8 cellular contexts compared by ENCODE assay signal in the genomic region with DNA sequence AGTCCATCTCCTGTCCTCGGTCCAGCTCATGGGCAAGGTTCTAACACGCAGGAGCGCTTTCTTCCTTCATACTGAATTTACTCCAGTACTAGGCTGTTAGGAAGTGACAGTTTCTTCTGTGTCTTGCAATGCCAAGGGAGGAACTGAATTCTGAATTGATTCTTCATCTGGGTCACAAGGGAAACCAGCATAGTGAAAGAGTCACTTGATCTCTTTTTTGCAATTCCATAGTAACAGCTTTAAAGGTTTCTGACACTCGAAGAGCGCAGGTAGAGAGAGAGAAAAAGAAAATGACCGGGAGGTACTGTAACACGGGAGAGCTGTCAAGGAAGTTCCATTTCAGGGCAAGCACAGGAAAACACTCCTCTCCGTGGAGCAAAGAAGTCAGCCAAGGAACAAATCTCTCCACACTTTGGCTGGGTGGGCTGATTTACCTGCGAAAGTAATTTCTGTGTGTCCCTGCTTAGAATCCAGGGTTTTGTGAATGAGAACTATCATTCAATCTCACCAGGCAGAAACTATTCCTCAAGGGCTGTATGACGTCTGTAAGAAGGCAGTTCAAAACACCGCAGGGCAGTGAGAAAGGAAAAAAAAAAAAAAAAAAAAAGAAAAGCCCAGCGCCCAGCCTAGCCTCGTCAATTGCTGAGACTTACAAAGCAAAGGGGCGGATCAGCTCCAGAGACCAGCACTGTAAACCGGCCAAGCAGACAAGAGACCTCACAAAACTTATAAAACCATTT.
DNase-seq lines count a peak whose midpoint lies in the region; ATAC-seq and TF ChIP-seq lines count a peak whose summit lies in the region.

No MANE protein-coding gene starts in this region.

- H3K27ac Mint-ChIP-seq in immature natural killer cell: peak overlapping the region in 3 of 6 donors; percentile 15 to 52 (median 36)

- DNase-seq in A172 (ENCODE audit: low spot score) (peak; percentile 27), HT1080 (ENCODE audit: low read depth) (peak; percentile 76), brain microvascular endothelial cell (peak; percentile 77), immature natural killer cell (no peak), sigmoid colon (peak; percentile 89), NCI-H2171 treated with DMSO at 0.1 percent for 48 hours (lab: John Stamatoyannopoulos, UW) (no peak), activated gamma-delta T cell treated with Interleukin-2 at 50 U/mL for 16 hours (no peak)

- in situ Hi-C loops in brain microvascular endothelial cell (cut with HindIII; ENCODE audit: low pct_ligation_motif_present, low sequenced_read_pairs): no loop called here

- peak in 2 of 4 donors; percentile 11 to 31 for TF ChIP-seq EP300 in sigmoid colon (IDR thresholded peaks at IDR 0.05)

- no peaks in the 10 kb centered on the region for H3K9me3 Mint-ChIP-seq in immature natural killer cell

- H3K4me3 Mint-ChIP-seq in immature natural killer cell: peak overlapping the region; percentile 59 to 89 (median 82)

- H3K36me3 ChIP-seq in brain microvascular endothelial cell (replicated peaks) (no peaks in the 10 kb centered on the region), sigmoid colon (no peaks in the 10 kb centered on the region)

- no peaks in the 10 kb centered on the region for H3K36me3 Mint-ChIP-seq in immature natural killer cell

- peak overlapping the region; percentile 86 for H3K27ac ChIP-seq in brain microvascular endothelial cell
- H3K27ac ChIP-seq in sigmoid colon: peak overlapping the region; percentile 87 to 90 (median 90)

- 1 to 4% methylated on average over 15 of the region's 15 CpGs for WGBS in sigmoid colon, 2 donors

- no peak for TF ChIP-seq CTCF in brain microvascular endothelial cell (IDR thresholded peaks at IDR 0.05; ENCODE audit: low read depth, low read length, missing control alignments)
- no peak for TF ChIP-seq CTCF in sigmoid colon (IDR thresholded peaks at IDR 0.05)

- H3K4me3 ChIP-seq in brain microvascular endothelial cell (ENCODE audit: low read depth, low read length) (peak overlapping the region; percentile 62), sigmoid colon (peak overlapping the region; percentile 47 to 59 (median 56))

- peaks cover 0 to 34% (median 26%) of the 10 kb centered on the region in 4 donors for H3K4me1 ChIP-seq in sigmoid colon

- no peaks in the 10 kb centered on the region for H3K9me3 ChIP-seq in sigmoid colon

- H3K4me1 Mint-ChIP-seq in immature natural killer cell: peaks cover 11 to 14% of the 10 kb centered on the region in 2 donors

- TF ChIP-seq POLR2A in sigmoid colon (IDR thresholded peaks at IDR 0.05): no peak

- ATAC-seq in SK-N-SH treated with all-trans-retinoic acid at 6 μM for 48 hours: no peak

- intact Hi-C loops in sigmoid colon (cut with DNase I): loop anchor here (2.0 to 5.0 kb wide), 3 partner anchors 42 to 81 kb away; no protein-coding TSS in a partner anchor

- H3K27me3 Mint-ChIP-seq in immature natural killer cell (ENCODE audit: low read depth in 3 of 3): peaks cover 2 to 15% (median 4%) of the 10 kb centered on the region in 3 donors

- H3K27me3 ChIP-seq in brain microvascular endothelial cell (replicated peaks): no peaks in the 10 kb centered on the region
- no peaks in the 10 kb centered on the region for H3K27me3 ChIP-seq in sigmoid colon

TF ChIP-seq in SK-N-SH treated with all-trans-retinoic acid at 6 μM for 48 hours, 23 proteins besides CTCF, POLR2A, EP300 and RAD21:
- TF ChIP-seq TOX (CRISPR knock-in tag; IDR thresholded peaks at IDR 0.05; ENCODE audit: borderline replicate concordance) (no peak), TSHZ2 (CRISPR knock-in tag; IDR thresholded peaks at IDR 0.05) (no peak), CSDC2 (CRISPR knock-in tag; IDR thresholded peaks at IDR 0.05) (no peak), POU6F1 (CRISPR knock-in tag; IDR thresholded peaks at IDR 0.05; ENCODE audit: borderline replicate concordance, low read depth) (no peak), TCF4 (CRISPR knock-in tag; IDR thresholded peaks at IDR 0.05; ENCODE audit: borderline replicate concordance) (no peak), ZFP3 (CRISPR knock-in tag; IDR thresholded peaks at IDR 0.05) (no peak), ZNF70 (CRISPR knock-in tag; IDR thresholded peaks at IDR 0.05) (no peak), ZNF565 (CRISPR knock-in tag; conservative IDR thresholded peaks at IDR 0.05; ENCODE audit: low read depth) (no peak), RARB (CRISPR knock-in tag; IDR thresholded peaks at IDR 0.05) (no peak), CREB5 (CRISPR knock-in tag; IDR thresholded peaks at IDR 0.05; ENCODE audit: low read depth) (no peak), ZC3H10 (CRISPR knock-in tag; IDR thresholded peaks at IDR 0.05) (no peak), ZFP30 (CRISPR knock-in tag; IDR thresholded peaks at IDR 0.05) (no peak)

Comparison
In these comparisons a context has a peak if more than half of its experiments do, and no peak if none do; other contexts are left out.
1. DNase-seq: peak in A172 (single experiment), HT1080 (single experiment), brain microvascular endothelial cell (single experiment) and sigmoid colon (single experiment); none in immature natural killer cell (0 of 3), NCI-H2171 treated with DMSO at 0.1 percent for 48 hours (single experiment) and activated gamma-delta T cell treated with Interleukin-2 at 50 U/mL for 16 hours (single experiment).